Comparison of ENCODE assay signal across 18 cellular contexts in genomic region chr14:104892517-104893434, GRCh38. TPM values are rescaled to one million over a fixed set of nuclear protein-coding genes. Genes with fewer than 3 reads are reported as not detected.
DNase-seq lines count a peak whose midpoint lies in the region; ATAC-seq and TF ChIP-seq lines count a peak whose summit lies in the region.
"Had no signal": no experiment of that assay in that cellular context is flagged by ENCODE, and none has a peak within 500 bp of the region (broad histone marks: within the 10 kb centered on the region; RNA-seq: fewer than 3 reads in every experiment).

No MANE protein-coding gene starts in this region.

- peak; percentile 24 for DNase-seq in BE2C
- DNase-seq in GM23338 (ENCODE audit: low spot score) = no peak
- DNase-seq in dorsolateral prefrontal cortex = peak in 6 of 10 donors; percentile 2 to 42 (median 24)
- peak in 3 of 5 donors; percentile 5 to 31 (median 21) for DNase-seq in ovary
- DNase-seq in activated T-cell treated with anti-CD3 and anti-CD28 coated beads for 4 hours = no peak
- DNase-seq in DMS 273 (lab: John Stamatoyannopoulos, UW; ENCODE audit: unreplicated experiment) = no peak
- DNase-seq: anterior cingulate cortex, NCI-H1092, NCI-H2171 had no signal

- H3K36me3 ChIP-seq in BE2C (no peaks in the 10 kb centered on the region), GM23338 (ENCODE audit: insufficient read depth) (no peaks in the 10 kb centered on the region), ovary (no peaks in the 10 kb centered on the region)

- H3K9me3 ChIP-seq in BE2C (no peaks in the 10 kb centered on the region), ovary (no peaks in the 10 kb centered on the region)
- H3K9me3 ChIP-seq: gastrocnemius medialis, thoracic aorta had no signal

- no peaks in the 10 kb centered on the region for H3K79me2 ChIP-seq in GM23338 (replicated peaks; ENCODE audit: insufficient read depth)

- no peak for TF ChIP-seq CTCF in BE2C (IDR thresholded peaks at IDR 0.05; ENCODE audit: low read depth, low read length)
- 0 out of 4 replicates have a peak, but pooled peaks of 1 of the 2 experiments have one; percentile 9 for TF ChIP-seq CTCF in GM23338 (conservative IDR thresholded peaks at IDR 0.05; ENCODE audit: low read depth in 2 of 2)
- TF ChIP-seq CTCF in dorsolateral prefrontal cortex (IDR thresholded peaks at IDR 0.05 in 54 of 56, conservative IDR thresholded peaks at IDR 0.05 in 2 of 56; ENCODE audit: low read depth in 1 of 56, partially characterized antibody in 56 of 56) = no peak
- TF ChIP-seq CTCF in ovary (IDR thresholded peaks at IDR 0.05) = no peak

- no peaks in the 10 kb centered on the region for H3K36me3 Mint-ChIP-seq in GM23338 (ENCODE audit: low read depth)

- intact Hi-C loops in dorsolateral prefrontal cortex (cut with DNase I) (no loop called here), ovary (cut with DNase I) (loop anchor here in 1 of 4 donors (5.0 kb wide), 1 partner anchor 150 kb away; no protein-coding TSS in a partner anchor)

- no peak overlapping the region for H2AFZ ChIP-seq in GM23338

- no peak overlapping the region for H3K4me2 ChIP-seq in GM23338

- no peak overlapping the region for H3K27ac Mint-ChIP-seq in GM23338
- H3K27ac Mint-ChIP-seq: activated T-helper 1 cell treated with anti-CD3 and anti-CD28 coated beads, Interleukin-12 subunit alpha, Interleukin-12 subunit beta, Interleukin-2, Interleukin-4 antibody, amounts not matched to agents 30 ng/mL and 10 ng/mL and 1 ng/mL, durations not matched to agents 14 hours and 24 hours and 36 hours had no signal

- H3K4me3 ChIP-seq in BE2C (ENCODE audit: low read depth, low read length) (no peak overlapping the region), GM23338 (no peak overlapping the region), dorsolateral prefrontal cortex (no peak overlapping the region), ovary (no peak overlapping the region)
- H3K4me3 ChIP-seq: gastrocnemius medialis, thoracic aorta had no signal

- no peaks in the 10 kb centered on the region for H3K27me3 ChIP-seq in BE2C
- H3K27me3 ChIP-seq in GM23338 (ENCODE audit: insufficient read depth) = no peaks in the 10 kb centered on the region
- no peaks in the 10 kb centered on the region for H3K27me3 ChIP-seq in dorsolateral prefrontal cortex
- H3K27me3 ChIP-seq in ovary = no peaks in the 10 kb centered on the region
- H3K27me3 ChIP-seq: gastrocnemius medialis had no signal

- H3K4me1 Mint-ChIP-seq in GM23338 = peaks cover 7% of the 10 kb centered on the region; the same call in 2 of the 3 replicates

- H4K20me1 ChIP-seq in GM23338 (replicated peaks; ENCODE audit: insufficient read depth) = no peaks in the 10 kb centered on the region

- H3K4me3 Mint-ChIP-seq in GM23338 = no peak overlapping the region
- H3K4me3 Mint-ChIP-seq: activated T-helper 1 cell treated with anti-CD3 and anti-CD28 coated beads, Interleukin-12 subunit alpha, Interleukin-12 subunit beta, Interleukin-2, Interleukin-4 antibody, amounts not matched to agents 30 ng/mL and 10 ng/mL and 1 ng/mL, durations not matched to agents 14 hours and 24 hours and 36 hours had no signal

- H3F3A ChIP-seq in GM23338 (replicated peaks; ENCODE audit: low read depth) = no peaks in the 10 kb centered on the region

- no peaks in the 10 kb centered on the region for H3K9me3 Mint-ChIP-seq in GM23338
- H3K9me3 Mint-ChIP-seq: activated T-helper 1 cell treated with anti-CD3 and anti-CD28 coated beads, Interleukin-12 subunit alpha, Interleukin-12 subunit beta, Interleukin-2, Interleukin-4 antibody, amounts not matched to agents 30 ng/mL and 10 ng/mL and 1 ng/mL, durations not matched to agents 14 hours and 24 hours and 36 hours had no signal

- H3K27ac ChIP-seq in GM23338 (ENCODE audit: low read depth) (no peak overlapping the region), dorsolateral prefrontal cortex (no peak overlapping the region), ovary (no peak overlapping the region)
- H3K27ac ChIP-seq: C4-2B, epithelial cell of prostate, gastrocnemius medialis, thoracic aorta, VCaP had no signal

- peaks cover 10% of the 10 kb centered on the region for H3K27me3 Mint-ChIP-seq in GM23338 (ENCODE audit: insufficient read depth, low read depth, poor library complexity)

- WGBS in ovary, 3 donors = 75 to 81% (median 76%) methylated on average over 29 to 31 of the region's 31 CpGs

- H3K9me2 ChIP-seq in GM23338 (ENCODE audit: insufficient read depth) = no peaks in the 10 kb centered on the region

- no peak for TF ChIP-seq POLR2A in ovary (IDR thresholded peaks at IDR 0.05)

- ATAC-seq in GM23338 = peak; percentile 19
- no peak for ATAC-seq in HG03469 (IDR thresholded peaks at IDR 0.05; ENCODE audit: unreplicated experiment)
- ATAC-seq in HG02571 (IDR thresholded peaks at IDR 0.05; ENCODE audit: unreplicated experiment) = no peak
- ATAC-seq: gastrocnemius medialis had no signal

- peaks cover 14% of the 10 kb centered on the region for H3K4me1 ChIP-seq in BE2C
- no peaks in the 10 kb centered on the region for H3K4me1 ChIP-seq in GM23338 (ENCODE audit: insufficient read depth)
- no peaks in the 10 kb centered on the region for H3K4me1 ChIP-seq in ovary (ENCODE audit: insufficient read depth)
- H3K4me1 ChIP-seq: gastrocnemius medialis had no signal

- no peak for TF ChIP-seq EP300 in ovary (IDR thresholded peaks at IDR 0.05)

TF ChIP-seq in GM23338, 12 proteins besides CTCF, POLR2A, EP300 and RAD21:
- no peak for TF ChIP-seq EZH2 (IDR thresholded peaks at IDR 0.05; ENCODE audit: low read depth, unreplicated experiment)
- TF ChIP-seq REST (IDR thresholded peaks at IDR 0.05; ENCODE audit: unreplicated experiment) = no peak

RNA-seq across cellular contexts. Expression of gene CEP170B, which starts 27.7 kb away (rescaled TPM):
- polyA plus RNA-seq in BE2C (2012; ENCODE audit: insufficient read depth, insufficient read length, low read depth) = 3.4 TPM
- total RNA-seq in GM23338 (2014; rRNA removed; shearing (Covaris generic)) = 31.3 and 37.1 TPM in 2 replicates
- 4.6 and 5.3 TPM in 2 replicates for polyA plus RNA-seq in GM23338 (2016; fragmentation: Nextera tagmentation; extraction: Ambion mirVana)
- total RNA-seq in dorsolateral prefrontal cortex = 100 to 1,000 TPM in 41 of 120 experiments, 10 to 100 TPM in 79; 36.0 to 131 (median 93.9) TPM
- total RNA-seq in ovary = 10 to 100 TPM in 4 of 7 donors, 1 to 10 TPM in 3; 3.0 to 22.7 (median 11.7) TPM
- polyA plus RNA-seq in ovary = 1 to 10 TPM; 1.9 to 5.1 TPM

RNA-seq across cellular contexts. Expression of gene PLD4, which starts 31.9 kb away (rescaled TPM):
- polyA plus RNA-seq in BE2C (2012; ENCODE audit: insufficient read depth, insufficient read length, low read depth) = 1.9 TPM
- total RNA-seq in GM23338 (2014; rRNA removed; shearing (Covaris generic)) = 0.08 TPM in 1 of 2 replicates, not detected in the other
- polyA plus RNA-seq in GM23338 (2016; fragmentation: Nextera tagmentation; extraction: Ambion mirVana) (0.21 TPM in 1 of 2 replicates, not detected in the other), ovary (under 1 TPM; 0.12 to 0.48 TPM)
- total RNA-seq in dorsolateral prefrontal cortex (10 to 100 TPM in 61 of 120 experiments, 1 to 10 TPM in 59; 1.6 to 29.2 (median 10.1) TPM), ovary (1 to 10 TPM in 4 of 7 donors, under 1 TPM in 2, not detected in 1; 0.32 to 3.2 (median 1.4) TPM)
- total RNA-seq: gastrocnemius medialis had no signal
- polyA plus RNA-seq: neural cell had no signal

Comparison
In these comparisons a context has a peak if more than half of its experiments do, and no peak if none do; other contexts are left out.
1. DNase-seq: peak in BE2C (single experiment), dorsolateral prefrontal cortex (6 of 10) and ovary (3 of 5); none in GM23338 (single experiment), activated T-cell treated with anti-CD3 and anti-CD28 coated beads for 4 hours (single experiment) and DMS 273 (single experiment).